25 cellular contexts compared by ENCODE assay signal in genomic region chr1:162020145-162020544, GRCh38. TPM values are rescaled to one million over a fixed set of nuclear protein-coding genes. Genes with fewer than 3 reads are reported as not detected.
DNase-seq lines count a peak whose midpoint lies in the region; ATAC-seq and TF ChIP-seq lines count a peak whose summit lies in the region.
"Had no signal": no experiment of that assay in that cellular context is flagged by ENCODE, and none has a peak within 500 bp of the region (broad histone marks: within the 10 kb centered on the region; RNA-seq: fewer than 3 reads in every experiment).

No MANE protein-coding gene starts in this region.

- H3K4me3 Mint-ChIP-seq in nephron (peak overlapping the region; percentile 27 to 99 (median 70)), Calu3 (ENCODE audit: low read depth, unreplicated experiment) (no peak overlapping the region)
- H3K4me3 Mint-ChIP-seq: activated T-cell treated with anti-CD3 and anti-CD28 coated beads, Interleukin-2, amount 50 U/mL, for 24 hours had no signal

- H3K9me2 ChIP-seq in PC-3 (replicated peaks; ENCODE audit: low read length), result no peaks in the 10 kb centered on the region

- BruUV-seq in PC-3 (replicated peaks; lab: Mats Ljungman, UMichigan), result no TSS peak
- BruUV-seq in Calu3 (replicated peaks; lab: Mats Ljungman, UMichigan), result no TSS peak

- H3K4me1 Mint-ChIP-seq in nephron, result peaks cover 63% of the 10 kb centered on the region
- peaks cover 16% of the 10 kb centered on the region for H3K4me1 Mint-ChIP-seq in Calu3 (ENCODE audit: low read depth, unreplicated experiment)

- no peak overlapping the region for H3K9ac ChIP-seq in PC-3 (ENCODE audit: low read length)
- H3K9ac ChIP-seq: parathyroid adenoma had no signal

- no peak overlapping the region for H2AFZ ChIP-seq in PC-3 (ENCODE audit: low read length)
- H2AFZ ChIP-seq: parathyroid adenoma had no signal

- DNase-seq in EH (ENCODE audit: low read depth) (peak; percentile 73), PC-3 (peak; percentile 35), coronary artery (ENCODE audit: low spot score) (no peak), GF-D8 (lab: John Stamatoyannopoulos, UW) (no peak), Calu3 (no peak)
- DNase-seq in activated CD4-positive, alpha-beta T cell treated with anti-CD3 and anti-CD28 coated beads for 48 hours, result no peak
- DNase-seq: activated CD4-positive, alpha-beta T cell treated with anti-CD3 and anti-CD28 coated beads for 1 hour; activated CD8-positive, alpha-beta memory T cell treated with anti-CD3 and anti-CD28 coated beads for 24 hours; activated T-cell treated with anti-CD3 and anti-CD28 coated beads, Interleukin-2, amount 50 U/mL, for 24 hours; amygdala; cerebellar nuclear complex; effector CD8-positive, alpha-beta T cell; GOT3; head of caudate nucleus; MV-4-11; natural killer cell; NCI-H774; SHP77; sigmoid colon had no signal

- TF ChIP-seq CTCF in PC-3 (conservative IDR thresholded peaks at IDR 0.05; ENCODE audit: low read depth, low read length) (no peak), coronary artery (IDR thresholded peaks at IDR 0.05) (no peak), nephron (IDR thresholded peaks at IDR 0.05; ENCODE audit: unreplicated experiment in 3 of 3) (no peak), Calu3 (IDR thresholded peaks at IDR 0.05; ENCODE audit: unreplicated experiment) (no peak)

- peaks cover 16% of the 10 kb centered on the region for H3K27me3 Mint-ChIP-seq in nephron (ENCODE audit: low read depth)
- peaks cover 74% of the 10 kb centered on the region for H3K27me3 Mint-ChIP-seq in Calu3 (ENCODE audit: unreplicated experiment)

- ATAC-seq in PC-3 (no peak), GM21786 (IDR thresholded peaks at IDR 0.05; ENCODE audit: unreplicated experiment) (no peak)
- ATAC-seq: left lobe of liver, natural killer cell had no signal

- no peaks in the 10 kb centered on the region for H3K79me2 ChIP-seq in PC-3 (ENCODE audit: low read length)
- H3K79me2 ChIP-seq: parathyroid adenoma had no signal

- H3F3A ChIP-seq in PC-3 (ENCODE audit: low read length, unreplicated experiment), result no peaks in the 10 kb centered on the region

- POLR2A ChIA-PET in PC-3 (lab: Charles Lee; ENCODE audit: unreplicated experiment), result no interaction called here

- peaks cover 36% of the 10 kb centered on the region for H3K4me1 ChIP-seq in PC-3 (ENCODE audit: insufficient read depth, low read length)
- H3K4me1 ChIP-seq: parathyroid adenoma had no signal

- H3K36me3 Mint-ChIP-seq in nephron (ENCODE audit: low read depth) (peaks cover 37% of the 10 kb centered on the region), Calu3 (ENCODE audit: insufficient read depth, unreplicated experiment) (peaks cover 15% of the 10 kb centered on the region)
- H3K36me3 Mint-ChIP-seq: natural killer cell had no signal

- H4K20me1 ChIP-seq in PC-3 (ENCODE audit: low read length), result no peaks in the 10 kb centered on the region

- H3K27ac Mint-ChIP-seq in nephron (peak overlapping the region in 2 of 3 experiments; percentile 57 to 87), Calu3 (ENCODE audit: unreplicated experiment) (no peak overlapping the region)
- H3K27ac Mint-ChIP-seq: activated T-cell treated with anti-CD3 and anti-CD28 coated beads, Interleukin-2, amount 50 U/mL, for 24 hours; IgD-negative memory B cell; natural killer cell had no signal

- CTCF ChIA-PET in PC-3 (lab: Charles Lee) (no interaction called here), Calu3 (lab: Charles Lee) (interaction anchor here (0.6 kb wide), 1 partner anchor 282 kb away, joined by 3 read pairs; no protein-coding TSS in a partner anchor)

- peaks cover 2% of the 10 kb centered on the region for H3K9me3 Mint-ChIP-seq in nephron
- H3K9me3 Mint-ChIP-seq in Calu3 (ENCODE audit: low read depth, unreplicated experiment), result no peaks in the 10 kb centered on the region
- H3K9me3 Mint-ChIP-seq: activated T-cell treated with anti-CD3 and anti-CD28 coated beads, Interleukin-2, amount 50 U/mL, for 24 hours; IgD-negative memory B cell; natural killer cell had no signal

- no peak overlapping the region for H3K4me2 ChIP-seq in PC-3 (ENCODE audit: low read length)

- intact Hi-C loops in PC-3 (cut with micrococcal nuclease) (loop anchor here (5.0 kb wide), 2 partner anchors 108 to 133 kb away; no protein-coding TSS in a partner anchor), Calu3 (cut with micrococcal nuclease; ENCODE audit: unreplicated experiment) (no loop called here)

- H3K36me3 ChIP-seq in PC-3 (ENCODE audit: low read depth, low read length), result no peaks in the 10 kb centered on the region

- no peaks in the 10 kb centered on the region for H3K27me3 ChIP-seq in PC-3 (ENCODE audit: low read length)
- H3K27me3 ChIP-seq: sigmoid colon had no signal

- no peaks in the 10 kb centered on the region for H3K9me3 ChIP-seq in PC-3 (ENCODE audit: low read length)
- H3K9me3 ChIP-seq: esophagus muscularis mucosa, sigmoid colon had no signal

- H3K4me3 ChIP-seq in PC-3 (ENCODE audit: low read length) (no peak overlapping the region), coronary artery (peak overlapping the region; percentile 33)
- H3K4me3 ChIP-seq: esophagus muscularis mucosa had no signal

- H3K27ac ChIP-seq in PC-3 (ENCODE audit: low read length), result no peak overlapping the region
- peak overlapping the region; percentile 85 to 87 for H3K27ac ChIP-seq in coronary artery
- H3K27ac ChIP-seq: esophagus muscularis mucosa, parathyroid adenoma had no signal

RNA-seq across cellular contexts. Expression of gene OLFML2B, which starts 3.5 kb away (rescaled TPM):
- total RNA-seq in PC-3 (2014; rRNA removed) (0.46 and 1.4 TPM in 2 replicates), Calu3 (2022) (not detected in 2 replicates)

RNA-seq across cellular contexts. Expression of gene NOS1AP, which starts 49.3 kb away (rescaled TPM):
- total RNA-seq in PC-3 (2014; rRNA removed) (1.6 and 2.6 TPM in 2 replicates), Calu3 (2022) (6.7 and 9.9 TPM in 2 replicates)

Comparison
In these comparisons a context has a peak if more than half of its experiments do, and no peak if none do; other contexts are left out.
1. DNase-seq: peak in EH (single experiment) and PC-3 (single experiment); none in coronary artery (single experiment), GF-D8 (single experiment), Calu3 (single experiment) and activated CD4-positive, alpha-beta T cell treated with anti-CD3 and anti-CD28 coated beads for 48 hours (single experiment).